22 cellular contexts compared by ENCODE assay signal in genomic region chr18:31102941-31103340, GRCh38. TPM values are rescaled to one million over a fixed set of nuclear protein-coding genes. Genes with fewer than 3 reads are reported as not detected.
A peak's percentile ranks its signal among the peaks of the same experiment; 100 is the strongest.
DNase-seq lines count a peak whose midpoint lies in the region; ATAC-seq, FAIRE-seq and TF ChIP-seq lines count a peak whose summit lies in the region.
"Had no signal": no experiment of that assay in that cellular context is flagged by ENCODE, and none has a peak within 500 bp of the region (broad histone marks: within the 10 kb centered on the region; RNA-seq: fewer than 3 reads in every experiment).

No MANE protein-coding gene starts in this region.

- H3K9me3 ChIP-seq in Caco-2 (no peaks in the 10 kb centered on the region), PC-3 (ENCODE audit: low read length) (no peaks in the 10 kb centered on the region), adrenal gland (replicated peaks in 1 of 3) (no peaks in the 10 kb centered on the region)
- H3K9me3 ChIP-seq: HAP-1 had no signal

- H3K27ac ChIP-seq in PC-3 (ENCODE audit: low read length) (peak overlapping the region; percentile 86), adrenal gland (no peak overlapping the region)
- H3K27ac ChIP-seq: SK-N-MC had no signal

- BruUV-seq in Caco-2 (replicated peaks; lab: Mats Ljungman, UMichigan) (no TSS peak), PC-3 (replicated peaks; lab: Mats Ljungman, UMichigan) (no TSS peak)

- peaks cover 14% of the 10 kb centered on the region for H3K79me2 ChIP-seq in PC-3 (ENCODE audit: low read length)

- FAIRE-seq in RCC 7860 (lab: Jason Lieb, UNC), result no peak
- FAIRE-seq: TTC549 had no signal

- peaks cover 17% of the 10 kb centered on the region for H3K4me1 Mint-ChIP-seq in Caco-2 (ENCODE audit: low read depth, unreplicated experiment)
- peaks cover 13% of the 10 kb centered on the region for H3K4me1 Mint-ChIP-seq in nephron
- H3K4me1 Mint-ChIP-seq: activated CD4-positive, alpha-beta T cell treated with anti-CD3 and anti-CD28 coated beads, Interleukin-2, amount 10 ng/mL, durations not matched to agents 24 days and 14 days; memory B cell had no signal

- H3K27ac Mint-ChIP-seq in Caco-2 (ENCODE audit: unreplicated experiment) (no peak overlapping the region), nephron (peak overlapping the region; percentile 13 to 94 (median 85))
- H3K27ac Mint-ChIP-seq: activated CD4-positive, alpha-beta T cell treated with anti-CD3 and anti-CD28 coated beads, Interleukin-2, amount 10 ng/mL, durations not matched to agents 24 days and 14 days; CD14-positive monocyte; memory B cell; natural killer cell treated with Interleukin-12 subunit alpha and Interleukin-12 subunit beta and Interleukin-15 and Interleukin-18, amount 100 ng/mL, for 72 hours; stimulated activated naive CD8-positive, alpha-beta T cell treated with anti-CD3 and anti-CD28 coated beads, Interleukin-15, Interleukin-2, amounts not matched to agents 100 ng/mL and 50 ng/mL, for 24 hours had no signal

- H3F3A ChIP-seq in PC-3 (ENCODE audit: low read length, unreplicated experiment), result no peaks in the 10 kb centered on the region

- no peak; the same call in 1 of the 2 replicates for ATAC-seq in PC-3
- ATAC-seq in HG03159 (IDR thresholded peaks at IDR 0.05; ENCODE audit: unreplicated experiment), result no peak
- ATAC-seq: natural killer cell treated with Interleukin-12 subunit alpha and Interleukin-12 subunit beta and Interleukin-15 and Interleukin-18, amount 100 ng/mL, for 72 hours had no signal

- H3K27me3 Mint-ChIP-seq in Caco-2 (ENCODE audit: insufficient read depth, unreplicated experiment) (no peaks in the 10 kb centered on the region), nephron (ENCODE audit: low read depth) (peaks cover 45% of the 10 kb centered on the region)

- no peaks in the 10 kb centered on the region for H3K9me2 ChIP-seq in PC-3 (replicated peaks; ENCODE audit: low read length)

- H3K4me1 ChIP-seq in Caco-2, result no peaks in the 10 kb centered on the region
- H3K4me1 ChIP-seq in PC-3 (ENCODE audit: insufficient read depth, low read length), result peaks cover 65% of the 10 kb centered on the region
- H3K4me1 ChIP-seq in adrenal gland (replicated peaks in 1 of 2), result no peaks in the 10 kb centered on the region

- H3K9me3 Mint-ChIP-seq in Caco-2 (ENCODE audit: unreplicated experiment) (no peaks in the 10 kb centered on the region), nephron (no peaks in the 10 kb centered on the region)
- H3K9me3 Mint-ChIP-seq: activated CD4-positive, alpha-beta T cell treated with anti-CD3 and anti-CD28 coated beads, Interleukin-2, amount 10 ng/mL, durations not matched to agents 24 days and 14 days had no signal

- peak overlapping the region; percentile 83 for H3K4me3 Mint-ChIP-seq in Caco-2 (ENCODE audit: unreplicated experiment)
- H3K4me3 Mint-ChIP-seq in nephron, result peak overlapping the region; percentile 82 to 92 (median 87)
- H3K4me3 Mint-ChIP-seq: activated CD4-positive, alpha-beta T cell treated with anti-CD3 and anti-CD28 coated beads, Interleukin-2, amount 10 ng/mL, durations not matched to agents 24 days and 14 days; memory B cell; natural killer cell treated with Interleukin-12 subunit alpha and Interleukin-12 subunit beta and Interleukin-15 and Interleukin-18, amount 100 ng/mL, for 72 hours; stimulated activated naive CD8-positive, alpha-beta T cell treated with anti-CD3 and anti-CD28 coated beads, Interleukin-15, Interleukin-2, amounts not matched to agents 100 ng/mL and 50 ng/mL, for 24 hours had no signal

- no peaks in the 10 kb centered on the region for H4K20me1 ChIP-seq in PC-3 (ENCODE audit: low read length)

- H2AFZ ChIP-seq in PC-3 (ENCODE audit: low read length), result no peak overlapping the region

- POLR2A ChIA-PET in Caco-2 (lab: Charles Lee) (interaction anchor here (0.5 kb wide), 1 partner anchor 208 kb away, joined by 3 read pairs; no protein-coding TSS in a partner anchor), PC-3 (lab: Charles Lee; ENCODE audit: unreplicated experiment) (no interaction called here)

- 76 to 89% (median 86%) methylated on average over 2 of the region's 2 CpGs for WGBS in adrenal gland, 4 donors

- no peaks in the 10 kb centered on the region for H3K27me3 ChIP-seq in Caco-2 (replicated peaks; ENCODE audit: control insufficient read depth, insufficient read depth, low read length)
- H3K27me3 ChIP-seq in PC-3 (ENCODE audit: low read length), result no peaks in the 10 kb centered on the region
- H3K27me3 ChIP-seq in adrenal gland, result no peaks in the 10 kb centered on the region

- H3K36me3 ChIP-seq in Caco-2 (ENCODE audit: control insufficient read depth, insufficient read depth, low read length) (no peaks in the 10 kb centered on the region), PC-3 (ENCODE audit: low read depth, low read length) (no peaks in the 10 kb centered on the region), adrenal gland (replicated peaks in 1 of 2) (no peaks in the 10 kb centered on the region)
- H3K36me3 ChIP-seq: HAP-1 had no signal

- peak overlapping the region; percentile 80; the same call in 1 of the 2 replicates for H3K9ac ChIP-seq in PC-3 (ENCODE audit: low read length)

- H3K4me2 ChIP-seq in PC-3 (ENCODE audit: low read length), result peak overlapping the region; percentile 86

- intact Hi-C loops in Caco-2 (cut with micrococcal nuclease; ENCODE audit: unreplicated experiment), result no loop called here
- intact Hi-C loops in PC-3 (cut with micrococcal nuclease), result loop anchor here (2.0 kb wide), 2 partner anchors 96 to 104 kb away; no protein-coding TSS in a partner anchor
- intact Hi-C loops in adrenal gland (cut with DNase I), result no loop called here

- peak overlapping the region; percentile 69; the same call in 1 of the 2 replicates for H3K4me3 ChIP-seq in Caco-2 (ENCODE audit: low read depth, low read length)
- H3K4me3 ChIP-seq in PC-3 (ENCODE audit: low read length), result peak overlapping the region; percentile 72
- H3K4me3 ChIP-seq in epithelial cell of esophagus (ENCODE audit: low read length), result peak overlapping the region; percentile 80
- H3K4me3 ChIP-seq in adrenal gland, result no peak overlapping the region
- H3K4me3 ChIP-seq: SK-N-MC had no signal

- CTCF ChIA-PET in Caco-2 (lab: Charles Lee) (no interaction called here), PC-3 (lab: Charles Lee) (interaction anchor here (0.6 kb wide), 1 partner anchor 62 kb away, joined by 3 read pairs; no protein-coding TSS in a partner anchor)

- no peak for TF ChIP-seq POLR2A in adrenal gland (IDR thresholded peaks at IDR 0.05)

- no peak for DNase-seq in Caco-2
- peak; percentile 45 for DNase-seq in PC-3
- DNase-seq in epithelial cell of esophagus (ENCODE audit: low read depth), result peak; percentile 87
- no peak for DNase-seq in adrenal gland
- no peak for DNase-seq in NCI-H2227 treated with DMSO at 0.1 percent for 48 hours (lab: John Stamatoyannopoulos, UW)
- no peak for DNase-seq in RCC 7860 (ENCODE audit: low spot score)
- DNase-seq: activated CD4-positive, alpha-beta T cell treated with anti-CD3 and anti-CD28 coated beads, Interleukin-2, amount 10 ng/mL, durations not matched to agents 24 days and 14 days; activated CD8-positive, alpha-beta memory T cell treated with anti-CD3 and anti-CD28 coated beads, Interleukin-2, amount 50 U/mL, for 48 hours; DMS79 treated with DMSO at 0.1 percent for 48 hours; erythroblast; NCI-H1694 had no signal

- TF ChIP-seq CTCF in Caco-2 (IDR thresholded peaks at IDR 0.05; ENCODE audit: insufficient read depth in 1 of 2, low read depth in 1 of 2, low read length in 1 of 2, severe bottlenecking in 1 of 2, unreplicated experiment in 1 of 2) (no peak), PC-3 (conservative IDR thresholded peaks at IDR 0.05; ENCODE audit: low read depth, low read length) (no peak), epithelial cell of esophagus (IDR thresholded peaks at IDR 0.05; ENCODE audit: insufficient read depth, low read depth, low read length, missing control alignments) (no peak), nephron (IDR thresholded peaks at IDR 0.05; ENCODE audit: unreplicated experiment in 3 of 3) (no peak), adrenal gland (IDR thresholded peaks at IDR 0.05) (no peak)

- H3K36me3 Mint-ChIP-seq in Caco-2 (ENCODE audit: insufficient read depth, unreplicated experiment) (peaks cover 6% of the 10 kb centered on the region), nephron (ENCODE audit: low read depth) (no peaks in the 10 kb centered on the region)
- H3K36me3 Mint-ChIP-seq: CD14-positive monocyte, memory B cell had no signal

RNA-seq across cellular contexts. Expression of gene DSC2, which starts 0.7 kb away (rescaled TPM):
- total RNA-seq in Caco-2 (2022), result 21.7 and 22.7 TPM in 2 replicates
- 4.8 and 6.9 TPM in 2 replicates for total RNA-seq in PC-3 (2014; rRNA removed)
- 10 to 100 TPM in 2 of 8 donors, 1 to 10 TPM in 5, under 1 TPM in 1; 0.97 to 14.2 (median 5.3) TPM for total RNA-seq in adrenal gland
- 1 to 10 TPM in 1 of 3 donors, under 1 TPM in 2; 0.48 to 2.5 (median 0.91) TPM for polyA plus RNA-seq in adrenal gland
- total RNA-seq: activated CD4-positive, alpha-beta T cell treated with anti-CD3 and anti-CD28 coated beads, Interleukin-2, amount 10 ng/mL, durations not matched to agents 24 days and 14 days; LHCN-M2; natural killer cell treated with Interleukin-12 subunit alpha and Interleukin-12 subunit beta and Interleukin-15 and Interleukin-18, amount 100 ng/mL, for 72 hours had no signal

RNA-seq across cellular contexts. Expression of gene DSC1, which starts 59.7 kb away (rescaled TPM):
- 0.11 TPM in 1 of 2 replicates, not detected in the other for total RNA-seq in Caco-2 (2022)
- total RNA-seq in PC-3 (2014; rRNA removed), result not detected in 2 replicates
- not detected for total RNA-seq in adrenal gland
- not detected for polyA plus RNA-seq in adrenal gland
- total RNA-seq: activated CD4-positive, alpha-beta T cell treated with anti-CD3 and anti-CD28 coated beads, Interleukin-2, amount 10 ng/mL, durations not matched to agents 24 days and 14 days; LHCN-M2; natural killer cell treated with Interleukin-12 subunit alpha and Interleukin-12 subunit beta and Interleukin-15 and Interleukin-18, amount 100 ng/mL, for 72 hours; ureter had no signal
- polyA plus RNA-seq: CD14-positive monocyte had no signal

Comparison
In these comparisons a context has a peak if more than half of its experiments do, and no peak if none do; other contexts are left out.
1. DNase-seq: peak in PC-3 (single experiment) and epithelial cell of esophagus (single experiment); none in Caco-2 (0 of 2), adrenal gland (0 of 7), NCI-H2227 treated with DMSO at 0.1 percent for 48 hours (single experiment) and RCC 7860 (single experiment).
2. H3K4me3 ChIP-seq: peak in Caco-2 (single experiment), PC-3 (single experiment) and epithelial cell of esophagus (single experiment); none in adrenal gland (0 of 4).